ENCODE assay signal across 8 cellular contexts in the genomic region with DNA sequence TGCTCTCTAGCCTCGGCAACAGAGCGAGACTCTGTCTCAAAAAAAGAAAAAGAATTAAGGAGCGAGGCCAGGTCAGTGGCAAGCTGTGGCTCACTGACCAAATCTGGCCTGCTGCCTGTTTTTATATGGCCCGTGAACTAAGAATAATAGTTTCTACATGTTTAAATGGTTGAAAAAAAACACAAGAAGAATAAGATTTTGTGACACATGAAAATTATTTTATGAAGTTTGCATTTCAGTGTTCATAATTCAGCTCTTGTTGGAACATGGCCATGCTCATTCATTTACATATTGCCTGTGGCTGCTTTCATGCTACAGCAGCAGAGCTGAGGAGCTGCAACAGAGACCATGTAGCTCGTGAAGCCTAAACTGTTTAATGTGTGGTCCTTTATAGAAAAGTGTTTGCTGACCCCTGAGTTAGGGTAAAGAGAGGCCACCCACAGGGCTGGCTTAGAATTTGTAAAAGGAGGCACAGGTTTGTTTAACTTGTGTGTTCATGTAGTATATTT. TPM values are rescaled to one million over a fixed set of nuclear protein-coding genes. Genes with fewer than 3 reads are reported as not detected.
A peak's percentile ranks its signal among the peaks of the same experiment; 100 is the strongest.
DNase-seq lines count a peak whose midpoint lies in the region; ATAC-seq and TF ChIP-seq lines count a peak whose summit lies in the region.

No MANE protein-coding gene starts in this region.

- peaks cover 6% of the 10 kb centered on the region for H3K36me3 Mint-ChIP-seq in Calu3 (ENCODE audit: insufficient read depth, unreplicated experiment)
- H3K36me3 Mint-ChIP-seq in stimulated activated naive B cell treated with anti-CD40 and anti-IgM and Interleukin-4, amounts not matched to agents 10 μg/mL and 1 μg/mL and 100 μg/mL, for 72 hours = peaks cover 11 to 18% of the 10 kb centered on the region in 2 donors

- H3K9me3 ChIP-seq in ascending aorta (no peaks in the 10 kb centered on the region), muscle layer of colon (ENCODE audit: low read length) (no peaks in the 10 kb centered on the region)

- no peaks in the 10 kb centered on the region for H3K27me3 Mint-ChIP-seq in Calu3 (ENCODE audit: unreplicated experiment)
- H3K27me3 Mint-ChIP-seq in stimulated activated naive B cell treated with anti-CD40 and anti-IgM and Interleukin-4, amounts not matched to agents 10 μg/mL and 1 μg/mL and 100 μg/mL, for 72 hours = no peaks in the 10 kb centered on the region

- DNase-seq in Calu3 (no peak), ascending aorta (ENCODE audit: low spot score in 2 of 2) (no peak), NCI-H1694 (lab: John Stamatoyannopoulos, UW) (no peak), NCI-H187 treated with DMSO at 0.1 percent for 48 hours (lab: John Stamatoyannopoulos, UW) (no peak)
- no peak for DNase-seq in stimulated activated naive B cell treated with anti-CD40 and anti-IgM and Interleukin-4, amounts not matched to agents 10 μg/mL and 1 μg/mL and 100 μg/mL, for 72 hours

- peak overlapping the region; percentile 76 for H3K27ac Mint-ChIP-seq in Calu3 (ENCODE audit: unreplicated experiment)
- H3K27ac Mint-ChIP-seq in stimulated activated naive B cell treated with anti-CD40 and anti-IgM and Interleukin-4, amounts not matched to agents 10 μg/mL and 1 μg/mL and 100 μg/mL, for 72 hours = no peak overlapping the region

- no peaks in the 10 kb centered on the region for H3K36me3 ChIP-seq in ascending aorta
- H3K36me3 ChIP-seq in muscle layer of colon (ENCODE audit: insufficient read depth, low read length) = no peaks in the 10 kb centered on the region

- CTCF ChIA-PET in Calu3 (lab: Charles Lee) = interaction anchor here (0.7 kb wide), 1 partner anchor 43 kb away, joined by 3 read pairs; no protein-coding TSS in a partner anchor

- H3K9me3 Mint-ChIP-seq in Calu3 (ENCODE audit: low read depth, unreplicated experiment) = peaks cover 4% of the 10 kb centered on the region
- peaks cover 3 to 4% of the 10 kb centered on the region in 2 donors for H3K9me3 Mint-ChIP-seq in stimulated activated naive B cell treated with anti-CD40 and anti-IgM and Interleukin-4, amounts not matched to agents 10 μg/mL and 1 μg/mL and 100 μg/mL, for 72 hours

- no peak overlapping the region for H3K9ac ChIP-seq in muscle layer of colon (ENCODE audit: low read length)

- intact Hi-C loops in Calu3 (cut with micrococcal nuclease; ENCODE audit: unreplicated experiment) = loop anchor here (2.0 kb wide), 1 partner anchor 59 kb away; a partner anchor contains a TSS
- intact Hi-C loops in ascending aorta (cut with DNase I) = no loop called here

- TF ChIP-seq CTCF in Calu3 (IDR thresholded peaks at IDR 0.05; ENCODE audit: unreplicated experiment) = no peak
- no peak for TF ChIP-seq CTCF in ascending aorta (IDR thresholded peaks at IDR 0.05)

- no TSS peak for BruUV-seq in Calu3 (replicated peaks; lab: Mats Ljungman, UMichigan)

- H3K27me3 ChIP-seq in ascending aorta (no peaks in the 10 kb centered on the region), muscle layer of colon (ENCODE audit: control insufficient read depth in 1 of 2, insufficient read depth in 2 of 2, low read length in 2 of 2) (no peaks in the 10 kb centered on the region)

- ATAC-seq in HG03378 (IDR thresholded peaks at IDR 0.05; ENCODE audit: unreplicated experiment) (peak; percentile 39), GM19324 (IDR thresholded peaks at IDR 0.05; ENCODE audit: low FRiP score, unreplicated experiment) (no peak)
- ATAC-seq in stimulated activated naive B cell treated with anti-CD40 and anti-IgM and Interleukin-4, amounts not matched to agents 10 μg/mL and 1 μg/mL and 100 μg/mL, for 72 hours (replicated peaks) = no peak

- no peak overlapping the region for H3K4me3 Mint-ChIP-seq in Calu3 (ENCODE audit: low read depth, unreplicated experiment)
- no peak overlapping the region for H3K4me3 Mint-ChIP-seq in stimulated activated naive B cell treated with anti-CD40 and anti-IgM and Interleukin-4, amounts not matched to agents 10 μg/mL and 1 μg/mL and 100 μg/mL, for 72 hours

- peaks cover 0 to 16% of the 10 kb centered on the region in 2 donors for H3K4me1 ChIP-seq in ascending aorta
- peaks cover 39% of the 10 kb centered on the region for H3K4me1 ChIP-seq in muscle layer of colon (ENCODE audit: insufficient read depth, low read length)

- peaks cover 36% of the 10 kb centered on the region for H3K4me1 Mint-ChIP-seq in Calu3 (ENCODE audit: low read depth, unreplicated experiment)
- peaks cover 20 to 64% of the 10 kb centered on the region in 2 donors for H3K4me1 Mint-ChIP-seq in stimulated activated naive B cell treated with anti-CD40 and anti-IgM and Interleukin-4, amounts not matched to agents 10 μg/mL and 1 μg/mL and 100 μg/mL, for 72 hours

- peak overlapping the region; percentile 3 to 37 for H3K27ac ChIP-seq in ascending aorta
- H3K27ac ChIP-seq in muscle layer of colon (ENCODE audit: low read depth, low read length) = peak overlapping the region; percentile 78

- H3K4me3 ChIP-seq in ascending aorta (peak overlapping the region in 1 of 2 donors; percentile 26), muscle layer of colon (ENCODE audit: low read depth in 1 of 2, low read length in 2 of 2) (no peak overlapping the region)

RNA-seq across cellular contexts. Expression of a gene that starts 59.5 kb away (rescaled TPM):
- total RNA-seq in Calu3 (2022) (29.8 and 39.4 TPM in 2 replicates), ascending aorta (53.2 TPM)
